In genomic region chr10:24670964-24671670, GRCh38 we compare ENCODE assay signal across 15 cellular contexts.
"Had no signal": no experiment of that assay in that cellular context is flagged by ENCODE, and none has a peak within 500 bp of the region (broad histone marks: within the 10 kb centered on the region; RNA-seq: fewer than 3 reads in every experiment).

No MANE protein-coding gene starts in this region.

- H3K4me3 Mint-ChIP-seq: activated CD4-positive, alpha-beta memory T cell treated with anti-CD3 and anti-CD28 coated beads for 36 hours; naive thymus-derived CD4-positive, alpha-beta T cell; T-helper 1 cell treated with Interleukin-12 subunit alpha and Interleukin-12 subunit beta and Interleukin-4 antibody, amounts not matched to agents 30 μg/mL and 1 μg/mL, for 36 hours had no signal

- H3K27me3 Mint-ChIP-seq: activated CD4-positive, alpha-beta memory T cell treated with anti-CD3 and anti-CD28 coated beads for 36 hours; naive thymus-derived CD4-positive, alpha-beta T cell had no signal

- H3K9me3 ChIP-seq: gastroesophageal sphincter, right atrium auricular region, stomach, thoracic aorta had no signal

- H3K4me3 ChIP-seq: gastroesophageal sphincter, hepatocyte, right atrium auricular region, skin epidermis, stomach, thoracic aorta had no signal

- H3K9me3 Mint-ChIP-seq: activated CD4-positive, alpha-beta memory T cell treated with anti-CD3 and anti-CD28 coated beads for 36 hours; naive thymus-derived CD4-positive, alpha-beta T cell; T-helper 1 cell treated with Interleukin-12 subunit alpha and Interleukin-12 subunit beta and Interleukin-4 antibody, amounts not matched to agents 30 μg/mL and 1 μg/mL, for 36 hours had no signal

- H3K27ac Mint-ChIP-seq: activated CD4-positive, alpha-beta memory T cell treated with anti-CD3 and anti-CD28 coated beads for 36 hours; T-helper 1 cell treated with Interleukin-12 subunit alpha and Interleukin-12 subunit beta and Interleukin-4 antibody, amounts not matched to agents 30 μg/mL and 1 μg/mL, for 36 hours had no signal

- H3K36me3 Mint-ChIP-seq: activated CD4-positive, alpha-beta memory T cell treated with anti-CD3 and anti-CD28 coated beads for 36 hours had no signal

- DNase-seq: activated CD4-positive, alpha-beta memory T cell treated with anti-CD3 and anti-CD28 coated beads for 36 hours; activated CD4-positive, CD25-positive, alpha-beta regulatory T cell; activated CD8-positive, alpha-beta memory T cell treated with anti-CD3 and anti-CD28 coated beads, Interleukin-2, amount 50 U/mL, for 4 hours; aorta; effector CD8-positive, alpha-beta T cell; kidney glomerular epithelial cell; naive thymus-derived CD4-positive, alpha-beta T cell; nucleus accumbens; stomach had no signal

- H3K36me3 ChIP-seq: right atrium auricular region, thoracic aorta had no signal

- ATAC-seq: gastroesophageal sphincter; naive thymus-derived CD4-positive, alpha-beta T cell had no signal
